Comparison of ENCODE assay signal across 16 cellular contexts in genomic region chr2:203720922-203721672, GRCh38. TPM values are rescaled to one million over a fixed set of nuclear protein-coding genes. Genes with fewer than 3 reads are reported as not detected.
DNase-seq lines count a peak whose midpoint lies in the region; ATAC-seq, FAIRE-seq and TF ChIP-seq lines count a peak whose summit lies in the region.
"Had no signal": no experiment of that assay in that cellular context is flagged by ENCODE, and none has a peak within 500 bp of the region (broad histone marks: within the 10 kb centered on the region; RNA-seq: fewer than 3 reads in every experiment).

No MANE protein-coding gene starts in this region.

- peak overlapping the region; percentile 32 for H3K4me3 Mint-ChIP-seq in stimulated activated naive CD8-positive, alpha-beta T cell treated with anti-CD3 and anti-CD28 coated beads, Interleukin-15, Interleukin-2, amounts not matched to agents 100 ng/mL and 50 ng/mL, for 24 hours
- H3K4me3 Mint-ChIP-seq in T-helper 17 cell (peak overlapping the region; percentile 82), endodermal cell (no peak overlapping the region)
- H3K4me3 Mint-ChIP-seq: IgD-negative memory B cell had no signal

- H3K4me3 ChIP-seq in endodermal cell (ENCODE audit: low read length) (no peak overlapping the region), urinary bladder (ENCODE audit: low read depth, low read length) (no peak overlapping the region), pancreas (no peak overlapping the region), ovary (no peak overlapping the region)
- H3K4me3 ChIP-seq: esophagus muscularis mucosa, SJSA1 had no signal

- H3K9ac ChIP-seq in endodermal cell (ENCODE audit: extremely low read depth, low read length, poor library complexity, severe bottlenecking) = no peak overlapping the region

- intact Hi-C loops in pancreas (cut with DNase I) (no loop called here), ovary (cut with DNase I) (no loop called here)

- peaks cover 24% of the 10 kb centered on the region for H3K27me3 ChIP-seq in endodermal cell (ENCODE audit: control insufficient read depth, insufficient read depth, low read length, poor library complexity, severe bottlenecking)
- no peaks in the 10 kb centered on the region for H3K27me3 ChIP-seq in pancreas
- no peaks in the 10 kb centered on the region for H3K27me3 ChIP-seq in ovary
- H3K27me3 ChIP-seq: esophagus muscularis mucosa, SJSA1 had no signal

- DNase-seq in stimulated activated naive CD8-positive, alpha-beta T cell treated with anti-CD3 and anti-CD28 coated beads, Interleukin-15, Interleukin-2, amounts not matched to agents 100 U/mL and 50 U/mL, for 24 hours = no peak
- no peak for DNase-seq in T-helper 17 cell
- peak; percentile 44 for DNase-seq in endodermal cell
- DNase-seq in pancreas = no peak
- no peak for DNase-seq in ovary
- DNase-seq: DMS79, HCEC 1CT, left cardiac atrium, NCI-H1105 treated with DMSO at 0.1 percent for 48 hours, NCI-H2227 treated with DMSO at 0.1 percent for 48 hours had no signal

- WGBS in endodermal cell (ENCODE audit: insufficient coverage in 1 of 2, insufficient read length in 1 of 2), 2 experiments = 71 to 78% methylated on average over 6 of the region's 6 CpGs
- 63% methylated on average over 6 of the region's 6 CpGs for WGBS in urinary bladder
- 48 to 50% methylated on average over 6 of the region's 6 CpGs for WGBS in pancreas, 2 donors
- 41 to 52% (median 50%) methylated on average over 6 of the region's 6 CpGs for WGBS in ovary, 3 donors

- peaks cover 94% of the 10 kb centered on the region for H3K4me1 Mint-ChIP-seq in stimulated activated naive CD8-positive, alpha-beta T cell treated with anti-CD3 and anti-CD28 coated beads, Interleukin-15, Interleukin-2, amounts not matched to agents 100 ng/mL and 50 ng/mL, for 24 hours (ENCODE audit: low read depth)
- H3K4me1 Mint-ChIP-seq in T-helper 17 cell = peaks cover 71% of the 10 kb centered on the region
- H3K4me1 Mint-ChIP-seq in endodermal cell = peaks cover 39% of the 10 kb centered on the region
- H3K4me1 Mint-ChIP-seq: IgD-negative memory B cell had no signal

- no peak for TF ChIP-seq EP300 in ovary (IDR thresholded peaks at IDR 0.05)

- TF ChIP-seq CTCF in endodermal cell (conservative IDR thresholded peaks at IDR 0.05) (peak; percentile 47), pancreas (IDR thresholded peaks at IDR 0.05) (no peak), ovary (IDR thresholded peaks at IDR 0.05) (no peak)

- no peaks in the 10 kb centered on the region for H3K27me3 Mint-ChIP-seq in stimulated activated naive CD8-positive, alpha-beta T cell treated with anti-CD3 and anti-CD28 coated beads, Interleukin-15, Interleukin-2, amounts not matched to agents 100 ng/mL and 50 ng/mL, for 24 hours
- H3K27me3 Mint-ChIP-seq in T-helper 17 cell (no peaks in the 10 kb centered on the region), endodermal cell (ENCODE audit: insufficient read depth) (peaks cover 30% of the 10 kb centered on the region)

- ATAC-seq in stimulated activated naive CD8-positive, alpha-beta T cell treated with anti-CD3 and anti-CD28 coated beads, Interleukin-15, Interleukin-2, amounts not matched to agents 100 U/mL and 50 U/mL, for 24 hours = no peak
- peak; percentile 29 for ATAC-seq in T-helper 17 cell
- ATAC-seq in pancreas = no peak
- no peak for ATAC-seq in HG02885 (IDR thresholded peaks at IDR 0.05; ENCODE audit: poor library complexity, unreplicated experiment)
- ATAC-seq: left cardiac atrium had no signal

- peak overlapping the region; percentile 88 for H3K27ac Mint-ChIP-seq in stimulated activated naive CD8-positive, alpha-beta T cell treated with anti-CD3 and anti-CD28 coated beads, Interleukin-15, Interleukin-2, amounts not matched to agents 100 ng/mL and 50 ng/mL, for 24 hours
- peak overlapping the region; percentile 99 for H3K27ac Mint-ChIP-seq in T-helper 17 cell
- H3K27ac Mint-ChIP-seq in endodermal cell = no peak overlapping the region

- FAIRE-seq in pancreas (lab: Jason Lieb, UNC) = no peak

- no peaks in the 10 kb centered on the region for H3K36me3 ChIP-seq in endodermal cell (ENCODE audit: control insufficient read depth, insufficient read depth, low read length)
- H3K36me3 ChIP-seq in urinary bladder (ENCODE audit: insufficient read depth) = no peaks in the 10 kb centered on the region
- H3K36me3 ChIP-seq in pancreas = no peaks in the 10 kb centered on the region
- no peaks in the 10 kb centered on the region for H3K36me3 ChIP-seq in ovary
- H3K36me3 ChIP-seq: esophagus muscularis mucosa, SJSA1 had no signal

- H3K36me3 Mint-ChIP-seq in stimulated activated naive CD8-positive, alpha-beta T cell treated with anti-CD3 and anti-CD28 coated beads, Interleukin-15, Interleukin-2, amounts not matched to agents 100 ng/mL and 50 ng/mL, for 24 hours (ENCODE audit: low read depth) = peaks cover 43% of the 10 kb centered on the region
- H3K36me3 Mint-ChIP-seq in T-helper 17 cell (ENCODE audit: low read depth) (peaks cover 12% of the 10 kb centered on the region), endodermal cell (ENCODE audit: low read depth) (no peaks in the 10 kb centered on the region)

- TF ChIP-seq POLR2A in ovary (IDR thresholded peaks at IDR 0.05) = no peak

- H3K4me1 ChIP-seq in endodermal cell (ENCODE audit: control insufficient read depth, insufficient read depth, low read length) = peaks cover 12% of the 10 kb centered on the region
- H3K4me1 ChIP-seq in urinary bladder (ENCODE audit: insufficient read depth) = no peaks in the 10 kb centered on the region
- H3K4me1 ChIP-seq in pancreas = no peaks in the 10 kb centered on the region
- H3K4me1 ChIP-seq in ovary (ENCODE audit: insufficient read depth) = no peaks in the 10 kb centered on the region
- H3K4me1 ChIP-seq: esophagus muscularis mucosa, SJSA1 had no signal

- H3K9me3 ChIP-seq in T-helper 17 cell (ENCODE audit: control insufficient read depth, low read length, poor library complexity, severe bottlenecking) (no peaks in the 10 kb centered on the region), endodermal cell (ENCODE audit: control insufficient read depth, low read length) (no peaks in the 10 kb centered on the region), pancreas (no peaks in the 10 kb centered on the region), ovary (no peaks in the 10 kb centered on the region)
- H3K9me3 ChIP-seq: esophagus muscularis mucosa, SJSA1 had no signal

- H3K9me3 Mint-ChIP-seq in stimulated activated naive CD8-positive, alpha-beta T cell treated with anti-CD3 and anti-CD28 coated beads, Interleukin-15, Interleukin-2, amounts not matched to agents 100 ng/mL and 50 ng/mL, for 24 hours = peaks cover 10% of the 10 kb centered on the region
- no peaks in the 10 kb centered on the region for H3K9me3 Mint-ChIP-seq in endodermal cell

- no peak overlapping the region for H3K27ac ChIP-seq in endodermal cell (ENCODE audit: low read depth, low read length)
- H3K27ac ChIP-seq in urinary bladder (ENCODE audit: low read depth) = peak overlapping the region; percentile 42
- H3K27ac ChIP-seq in pancreas = no peak overlapping the region
- H3K27ac ChIP-seq in ovary = no peak overlapping the region
- H3K27ac ChIP-seq: esophagus muscularis mucosa, SJSA1 had no signal

RNA-seq across cellular contexts. Expression of gene CD28, which starts 14.7 kb away (rescaled TPM):
- 100 to 1,000 TPM; 174 to 177 TPM for total RNA-seq in T-helper 17 cell
- total RNA-seq in endodermal cell = not detected
- polyA plus RNA-seq in endodermal cell (2013, experiment 1 of 2) = not detected
- not detected for polyA plus RNA-seq in endodermal cell (2013, experiment 2 of 2)
- total RNA-seq in urinary bladder = 6.1 TPM
- polyA plus RNA-seq in urinary bladder = 0.33 TPM
- under 1 TPM; 0.21 to 0.63 (median 0.30) TPM for total RNA-seq in pancreas
- under 1 TPM in 1 of 2 donors, not detected in 1; 0.08 TPM for polyA plus RNA-seq in pancreas
- 1 to 10 TPM in 5 of 7 donors, under 1 TPM in 2; 0.46 to 2.9 (median 1.2) TPM for total RNA-seq in ovary
- polyA plus RNA-seq in ovary = 1 to 10 TPM in 1 of 2 donors, under 1 TPM in 1; 0.18 to 4.3 TPM
- total RNA-seq: SJSA1 had no signal

Comparison
In these comparisons a context has a peak if more than half of its experiments do, and no peak if none do; other contexts are left out.
1. RNA of gene CD28, which starts 14.7 kb away (total RNA-seq): 174 to 177 TPM in T-helper 17 cell; 6.1 TPM in urinary bladder (single experiment), 0.46 to 2.9 TPM in ovary, 0.21 to 0.63 TPM in pancreas and not detected in endodermal cell; every median in the first group is over 10 times any median in the second.